Comparison of ENCODE assay signal across 28 cellular contexts in the genomic region with DNA sequence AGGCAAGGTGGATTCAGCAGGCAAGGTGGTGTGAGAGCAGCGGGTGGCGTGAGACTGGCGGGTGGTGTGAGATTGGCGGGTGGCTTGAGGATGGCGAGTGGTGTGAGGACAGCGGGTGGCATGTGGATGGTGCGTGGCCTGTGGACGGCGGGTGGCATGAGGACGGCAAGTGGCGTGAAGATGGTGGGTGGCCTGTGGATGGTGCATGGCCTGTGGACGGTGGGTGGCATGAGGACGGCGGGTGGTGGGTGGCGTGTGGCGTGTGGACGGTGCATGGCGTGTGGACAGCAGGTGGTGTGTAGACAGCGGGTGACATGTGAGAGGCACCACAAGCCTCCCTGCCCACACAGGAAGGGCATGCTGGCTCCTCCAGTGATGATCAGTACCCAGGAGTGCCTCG.
"Had no signal": no experiment of that assay in that cellular context is flagged by ENCODE, and none has a peak within 500 bp of the region (broad histone marks: within the 10 kb centered on the region; RNA-seq: fewer than 3 reads in every experiment).

No MANE protein-coding gene starts in this region.

- H3K27ac ChIP-seq: brain microvascular endothelial cell, KMS-11, SK-N-MC had no signal

- DNase-seq: activated B cell treated with CpG ODN at 0.5 μM for 24 hours; activated CD4-positive, alpha-beta T cell treated with anti-CD3 and anti-CD28 coated beads for 1 hour; activated CD4-positive, alpha-beta T cell treated with anti-CD3 and anti-CD28 coated beads, Interleukin-2, amount 10 ng/mL, durations not matched to agents 24 days and 14 days; activated CD4-positive, alpha-beta T cell treated with anti-CD3 and anti-CD28 coated beads, Interleukin-2, amount 50 U/mL, for 48 hours; activated CD8-positive, alpha-beta memory T cell treated with anti-CD3 and anti-CD28 coated beads, Interleukin-2, amount 10 ng/mL, durations not matched to agents 7 days and 5 days; activated gamma-delta T cell; activated naive CD4-positive, alpha-beta T cell treated with anti-CD3 and anti-CD28 coated beads for 36 hours; activated T-cell treated with anti-CD3 and anti-CD28 coated beads, Interleukin-2, amount 50 U/mL, for 24 hours; brain microvascular endothelial cell; NCI-H1092; NCI-H1417; NCI-H1930; NCI-H2171; NCI-H2227 treated with DMSO at 0.1 percent for 48 hours; NCI-H446 treated with DMSO at 0.1 percent for 48 hours; NCI-H526; NCI-H82; RPMI8226; T-cell; T-helper 2 cell; T1000 had no signal

- H3K4me2 ChIP-seq: KMS-11 had no signal

- H3K27me3 ChIP-seq: brain microvascular endothelial cell had no signal

- H3K9ac ChIP-seq: KMS-11 had no signal

- H3K27ac Mint-ChIP-seq: activated B cell treated with CpG ODN at 0.5 μM for 24 hours; activated CD4-positive, alpha-beta T cell treated with anti-CD3 and anti-CD28 coated beads, Interleukin-2, amount 10 ng/mL, durations not matched to agents 24 days and 14 days; activated CD8-positive, alpha-beta memory T cell treated with anti-CD3 and anti-CD28 coated beads, Interleukin-2, amount 10 ng/mL, durations not matched to agents 7 days and 5 days; activated naive CD4-positive, alpha-beta T cell treated with anti-CD3 and anti-CD28 coated beads for 36 hours; activated naive CD8-positive, alpha-beta T cell; activated T-cell treated with anti-CD3 and anti-CD28 coated beads, Interleukin-2, amount 50 U/mL, for 24 hours; activated T-helper 1 cell treated with anti-CD3 and anti-CD28 coated beads, Interleukin-12 subunit alpha, Interleukin-12 subunit beta, Interleukin-2, Interleukin-4 antibody, amounts not matched to agents 30 ng/mL and 10 ng/mL and 1 ng/mL, durations not matched to agents 14 hours and 24 hours and 36 hours; T-cell had no signal

- ATAC-seq: activated CD8-positive, alpha-beta memory T cell treated with anti-CD3 and anti-CD28 coated beads, Interleukin-2, amount 10 ng/mL, durations not matched to agents 7 days and 5 days; Panc1; Right ventricle myocardium inferior; T-cell had no signal

- H3K36me3 Mint-ChIP-seq: activated CD8-positive, alpha-beta memory T cell treated with anti-CD3 and anti-CD28 coated beads, Interleukin-2, amount 10 ng/mL, durations not matched to agents 7 days and 5 days; activated naive CD8-positive, alpha-beta T cell; T-cell had no signal

- H3K4me3 Mint-ChIP-seq: activated B cell treated with CpG ODN at 0.5 μM for 24 hours; activated CD4-positive, alpha-beta T cell treated with anti-CD3 and anti-CD28 coated beads, Interleukin-2, amount 10 ng/mL, durations not matched to agents 24 days and 14 days; activated CD8-positive, alpha-beta memory T cell treated with anti-CD3 and anti-CD28 coated beads, Interleukin-2, amount 10 ng/mL, durations not matched to agents 7 days and 5 days; activated naive CD4-positive, alpha-beta T cell treated with anti-CD3 and anti-CD28 coated beads for 36 hours; activated naive CD8-positive, alpha-beta T cell; activated T-cell treated with anti-CD3 and anti-CD28 coated beads, Interleukin-2, amount 50 U/mL, for 24 hours; activated T-helper 1 cell treated with anti-CD3 and anti-CD28 coated beads, Interleukin-12 subunit alpha, Interleukin-12 subunit beta, Interleukin-2, Interleukin-4 antibody, amounts not matched to agents 30 ng/mL and 10 ng/mL and 1 ng/mL, durations not matched to agents 14 hours and 24 hours and 36 hours; T-cell had no signal

- H3K9me3 Mint-ChIP-seq: activated B cell treated with CpG ODN at 0.5 μM for 24 hours; activated CD4-positive, alpha-beta T cell treated with anti-CD3 and anti-CD28 coated beads, Interleukin-2, amount 10 ng/mL, durations not matched to agents 24 days and 14 days; activated T-cell treated with anti-CD3 and anti-CD28 coated beads, Interleukin-2, amount 50 U/mL, for 24 hours; activated T-helper 1 cell treated with anti-CD3 and anti-CD28 coated beads, Interleukin-12 subunit alpha, Interleukin-12 subunit beta, Interleukin-2, Interleukin-4 antibody, amounts not matched to agents 30 ng/mL and 10 ng/mL and 1 ng/mL, durations not matched to agents 14 hours and 24 hours and 36 hours had no signal

- H3K4me3 ChIP-seq: SK-N-MC had no signal

- FAIRE-seq: TTC549 had no signal

- H3K4me1 Mint-ChIP-seq: activated B cell treated with CpG ODN at 0.5 μM for 24 hours; activated CD4-positive, alpha-beta T cell treated with anti-CD3 and anti-CD28 coated beads, Interleukin-2, amount 10 ng/mL, durations not matched to agents 24 days and 14 days; activated CD8-positive, alpha-beta memory T cell treated with anti-CD3 and anti-CD28 coated beads, Interleukin-2, amount 10 ng/mL, durations not matched to agents 7 days and 5 days; T-cell had no signal

- H3K36me3 ChIP-seq: brain microvascular endothelial cell had no signal

- H3K27me3 Mint-ChIP-seq: activated B cell treated with CpG ODN at 0.5 μM for 24 hours; activated CD4-positive, alpha-beta T cell treated with anti-CD3 and anti-CD28 coated beads, Interleukin-2, amount 10 ng/mL, durations not matched to agents 24 days and 14 days; activated CD8-positive, alpha-beta memory T cell treated with anti-CD3 and anti-CD28 coated beads, Interleukin-2, amount 10 ng/mL, durations not matched to agents 7 days and 5 days; activated naive CD8-positive, alpha-beta T cell; activated T-cell treated with anti-CD3 and anti-CD28 coated beads, Interleukin-2, amount 50 U/mL, for 24 hours; T-cell had no signal
